In genomic region chr1:183834568-183834967, GRCh38 we compare ENCODE assay signal across 20 cellular contexts.
"Had no signal": no experiment of that assay in that cellular context is flagged by ENCODE, and none has a peak within 500 bp of the region (broad histone marks: within the 10 kb centered on the region; RNA-seq: fewer than 3 reads in every experiment).

No MANE protein-coding gene starts in this region.

- H3K27ac ChIP-seq: body of pancreas, prostate gland, uterus had no signal

- H3K9me3 Mint-ChIP-seq: activated naive CD4-positive, alpha-beta T cell treated with anti-CD3 and anti-CD28 coated beads, Interleukin-2, amount 50 U/mL, for 24 hours; central memory CD8-positive, alpha-beta T cell; nephron; T-helper 1 cell treated with Interleukin-12 subunit alpha and Interleukin-12 subunit beta and Interleukin-4 antibody, amounts not matched to agents 30 μg/mL and 1 μg/mL, for 36 hours had no signal

- H3K9me3 ChIP-seq: body of pancreas, prostate gland, stomach, tibial nerve, uterus had no signal

- H3K4me3 Mint-ChIP-seq: activated CD4-positive, alpha-beta T cell treated with anti-CD3 and anti-CD28 coated beads for 36 hours; activated CD8-positive, alpha-beta T cell treated with anti-CD3 and anti-CD28 coated beads, Interleukin-2, amount 10 ng/mL, durations not matched to agents 7 days and 5 days; activated naive CD4-positive, alpha-beta T cell treated with anti-CD3 and anti-CD28 coated beads, Interleukin-2, amount 50 U/mL, for 24 hours; central memory CD8-positive, alpha-beta T cell; nephron; T-helper 1 cell treated with Interleukin-12 subunit alpha and Interleukin-12 subunit beta and Interleukin-4 antibody, amounts not matched to agents 30 μg/mL and 1 μg/mL, for 36 hours had no signal

- DNase-seq: activated CD4-positive, alpha-beta T cell treated with anti-CD3 and anti-CD28 coated beads for 36 hours; activated CD8-positive, alpha-beta memory T cell treated with anti-CD3 and anti-CD28 coated beads, Interleukin-2, amount 50 U/mL, for 4 hours; activated CD8-positive, alpha-beta T cell treated with anti-CD3 and anti-CD28 coated beads, Interleukin-2, amount 10 ng/mL, durations not matched to agents 7 days and 5 days; activated effector memory CD4-positive, alpha-beta T cell treated with anti-CD3 and anti-CD28 coated beads, Interleukin-2, amount 50 U/mL, for 16 hours; activated T-cell treated with anti-CD3 and anti-CD28 coated beads, Interleukin-2, amount 50 U/mL, for 48 hours; amniotic stem cell; body of pancreas; cortex of kidney; effector CD8-positive, alpha-beta T cell; mesenchymal stem cell; stimulated activated CD4-positive, alpha-beta T cell treated with anti-CD3 and anti-CD28 coated beads, Interleukin-1b, Interleukin-23, amount 100 ng/mL, for 48 hours; stomach had no signal

- H3K27me3 ChIP-seq: body of pancreas, stomach, tibial nerve, uterus had no signal

- H3K4me1 ChIP-seq: body of pancreas, prostate gland had no signal

- H3K4me3 ChIP-seq: body of pancreas, prostate gland, stomach, tibial nerve, uterus had no signal

- H3K27me3 Mint-ChIP-seq: activated CD4-positive, alpha-beta T cell treated with anti-CD3 and anti-CD28 coated beads for 36 hours; activated naive CD4-positive, alpha-beta T cell treated with anti-CD3 and anti-CD28 coated beads, Interleukin-2, amount 50 U/mL, for 24 hours; central memory CD8-positive, alpha-beta T cell had no signal

- H3K4me1 Mint-ChIP-seq: activated CD4-positive, alpha-beta T cell treated with anti-CD3 and anti-CD28 coated beads for 36 hours; activated naive CD4-positive, alpha-beta T cell treated with anti-CD3 and anti-CD28 coated beads, Interleukin-2, amount 50 U/mL, for 24 hours; central memory CD8-positive, alpha-beta T cell had no signal

- H3K36me3 ChIP-seq: prostate gland, stomach, uterus had no signal

- H3K27ac Mint-ChIP-seq: activated CD4-positive, alpha-beta T cell treated with anti-CD3 and anti-CD28 coated beads for 36 hours; activated CD8-positive, alpha-beta T cell treated with anti-CD3 and anti-CD28 coated beads, Interleukin-2, amount 10 ng/mL, durations not matched to agents 7 days and 5 days; activated naive CD4-positive, alpha-beta T cell treated with anti-CD3 and anti-CD28 coated beads, Interleukin-2, amount 50 U/mL, for 24 hours; nephron; T-helper 1 cell treated with Interleukin-12 subunit alpha and Interleukin-12 subunit beta and Interleukin-4 antibody, amounts not matched to agents 30 μg/mL and 1 μg/mL, for 36 hours had no signal

- ATAC-seq: activated CD4-positive, alpha-beta T cell treated with anti-CD3 and anti-CD28 coated beads for 36 hours; activated CD8-positive, alpha-beta T cell treated with anti-CD3 and anti-CD28 coated beads, Interleukin-2, amount 10 ng/mL, durations not matched to agents 7 days and 5 days; body of pancreas; left lobe of liver had no signal
